ENCODE assay signal across 26 cellular contexts in genomic region chrX:155995476-155995875, GRCh38. TPM values are rescaled to one million over a fixed set of nuclear protein-coding genes. Genes with fewer than 3 reads are reported as not detected.
"Had no signal": no experiment of that assay in that cellular context is flagged by ENCODE, and none has a peak within 500 bp of the region (broad histone marks: within the 10 kb centered on the region; RNA-seq: fewer than 3 reads in every experiment).

No MANE protein-coding gene starts in this region.

- H3K4me1 Mint-ChIP-seq: WTC11 had no signal

- ATAC-seq: activated CD4-positive, CD25-positive, alpha-beta regulatory T cell treated with anti-CD3 and anti-CD28 coated beads, Interleukin-2, amount 50 U/mL, for 24 hours; activated naive CD4-positive, alpha-beta T cell treated with anti-CD3 and anti-CD28 coated beads, Interleukin-2, amount 50 U/mL, for 72 hours; Panc1; WTC11 had no signal

- H3K4me3 Mint-ChIP-seq: activated naive CD4-positive, alpha-beta T cell treated with anti-CD3 and anti-CD28 coated beads for 36 hours; activated T-cell treated with anti-CD3 and anti-CD28 coated beads, Interleukin-2, amount 50 U/mL, for 24 hours; central memory CD8-positive, alpha-beta T cell; WTC11 had no signal

- H3K9me3 Mint-ChIP-seq: activated naive CD4-positive, alpha-beta T cell treated with anti-CD3 and anti-CD28 coated beads for 36 hours; activated naive CD4-positive, alpha-beta T cell treated with anti-CD3 and anti-CD28 coated beads, Interleukin-2, amount 50 U/mL, for 72 hours; activated T-cell treated with anti-CD3 and anti-CD28 coated beads, Interleukin-2, amount 50 U/mL, for 24 hours; central memory CD8-positive, alpha-beta T cell had no signal

- H3K36me3 ChIP-seq: cardiac muscle cell, MG63, SJCRH30 had no signal

- H3K4me1 ChIP-seq: SJCRH30 had no signal

- H3K9me3 ChIP-seq: MG63, SJCRH30 had no signal

- H3K4me3 ChIP-seq: cardiac muscle cell, MG63, SJCRH30, SK-N-MC had no signal

- H3K27ac ChIP-seq: cardiac muscle cell, KMS-11, SJCRH30, SK-N-MC had no signal

- H3K27ac Mint-ChIP-seq: activated naive CD4-positive, alpha-beta T cell treated with anti-CD3 and anti-CD28 coated beads for 36 hours; activated naive CD4-positive, alpha-beta T cell treated with anti-CD3 and anti-CD28 coated beads, Interleukin-2, amount 50 U/mL, for 72 hours; activated T-cell treated with anti-CD3 and anti-CD28 coated beads, Interleukin-2, amount 50 U/mL, for 24 hours; WTC11 had no signal

- H3K27me3 Mint-ChIP-seq: central memory CD8-positive, alpha-beta T cell had no signal

- H3K27me3 ChIP-seq: cardiac muscle cell, SJCRH30 had no signal

- H3K36me3 Mint-ChIP-seq: activated naive CD4-positive, alpha-beta T cell treated with anti-CD3 and anti-CD28 coated beads, Interleukin-2, amount 50 U/mL, for 72 hours had no signal

- DNase-seq: activated CD4-positive, alpha-beta T cell treated with anti-CD3 and anti-CD28 coated beads for 4 hours; activated gamma-delta T cell treated with Interleukin-2 at 50 U/mL for 16 hours; activated naive CD4-positive, alpha-beta T cell treated with anti-CD3 and anti-CD28 coated beads for 36 hours; activated T-cell treated with anti-CD3 and anti-CD28 coated beads, Interleukin-2, amount 50 U/mL, for 24 hours; amniotic stem cell; aorta; MG63; NCI-H1048; NCI-H1105 treated with DMSO at 0.1 percent for 48 hours; NCI-H1436; NCI-H1694; NCI-H1930; NCI-H2081 treated with DMSO at 0.1 percent for 48 hours; NCI-H345; NCI-H524 treated with DMSO at 0.1 percent for 48 hours; SHP77; SJCRH30 had no signal

RNA-seq across cellular contexts. Expression of gene IL9R, which starts 2.0 kb away (rescaled TPM):
- total RNA-seq: cardiac muscle cell, chondrocyte, SJCRH30 had no signal
